In genomic region chr2:148926291-148926961, GRCh38 we compare ENCODE assay signal across 8 cellular contexts. TPM values are rescaled to one million over a fixed set of nuclear protein-coding genes. Genes with fewer than 3 reads are reported as not detected.
A peak's percentile ranks its signal among the peaks of the same experiment; 100 is the strongest.
DNase-seq lines count a peak whose midpoint lies in the region; FAIRE-seq and TF ChIP-seq lines count a peak whose summit lies in the region.

No MANE protein-coding gene starts in this region.

- no peak overlapping the region for H2BK12ac ChIP-seq in H9 (ENCODE audit: insufficient read length, low read depth, low read length)

- DNase-seq in GM12891 (ENCODE audit: insufficient read length, low spot score) (peak; percentile 39), H9 (peak; percentile 71), MM.1S (peak; percentile 65), epithelial cell of esophagus (ENCODE audit: low read depth) (peak; percentile 36), nephron progenitor cell (peak; percentile 56), type B pancreatic cell (ENCODE audit: extremely low spot score, unreplicated experiment) (no peak), NCI-H2196 treated with DMSO at 0.1 percent for 48 hours (lab: John Stamatoyannopoulos, UW; ENCODE audit: unreplicated experiment) (no peak)
- peak; percentile 66 for DNase-seq in activated CD4-positive, alpha-beta memory T cell treated with anti-CD3 and anti-CD28 coated beads, Interleukin-2, amount 10 ng/mL, durations not matched to agents 7 days and 5 days

- no peak overlapping the region for H4K8ac ChIP-seq in H9 (replicated peaks; ENCODE audit: insufficient read length, low read depth, low read length)

- no peak overlapping the region for H3K18ac ChIP-seq in H9 (ENCODE audit: insufficient read length, low read depth, low read length)

- H2AFZ ChIP-seq in H9 (ENCODE audit: low read length) = no peak overlapping the region
- H2AFZ ChIP-seq in MM.1S (ENCODE audit: low read length) = peak overlapping the region; percentile 73

- H3K4ac ChIP-seq in H9 (ENCODE audit: low read depth, low read length) = no peak overlapping the region

- no peak for FAIRE-seq in GM12891 (lab: Jason Lieb, UNC)

- H2BK120ac ChIP-seq in H9 (ENCODE audit: low read depth, low read length, poor library complexity, severe bottlenecking) = no peak overlapping the region

- no peak overlapping the region for H4K91ac ChIP-seq in H9 (ENCODE audit: insufficient read length, low read depth, low read length)

- no peak for TF ChIP-seq POLR2A in GM12891 (IDR thresholded peaks at IDR 0.05; ENCODE audit: low read depth, low read length)

- peak overlapping the region; percentile 85 to 93 (median 85) for H3K27ac Mint-ChIP-seq in H9
- peak overlapping the region; percentile 92 for H3K27ac Mint-ChIP-seq in activated CD4-positive, alpha-beta memory T cell treated with anti-CD3 and anti-CD28 coated beads, Interleukin-2, amount 10 ng/mL, durations not matched to agents 7 days and 5 days
- peak overlapping the region; percentile 71 for H3K27ac Mint-ChIP-seq in nephron progenitor cell
- H3K27ac Mint-ChIP-seq in type B pancreatic cell = peak overlapping the region; percentile 71

- POLR2A ChIA-PET in activated CD4-positive, alpha-beta memory T cell treated with anti-CD3 and anti-CD28 coated beads, Interleukin-2, amount 10 ng/mL, durations not matched to agents 7 days and 5 days (lab: Charles Lee) = interaction anchor here (0.9 to 1.7 kb wide), 7 partner anchors 9 to 416 kb away, joined by 3 to 9 read pairs (median 4); no protein-coding TSS in a partner anchor

- H2BK15ac ChIP-seq in H9 (ENCODE audit: low read depth, low read length) = no peak overlapping the region

- no peak overlapping the region for H3T11ph ChIP-seq in H9 (ENCODE audit: low read length)

- no peaks in the 10 kb centered on the region for H3K9me3 Mint-ChIP-seq in H9
- no peaks in the 10 kb centered on the region for H3K9me3 Mint-ChIP-seq in activated CD4-positive, alpha-beta memory T cell treated with anti-CD3 and anti-CD28 coated beads, Interleukin-2, amount 10 ng/mL, durations not matched to agents 7 days and 5 days
- H3K9me3 Mint-ChIP-seq in nephron progenitor cell = no peaks in the 10 kb centered on the region
- H3K9me3 Mint-ChIP-seq in type B pancreatic cell = no peaks in the 10 kb centered on the region

- no CpG with 5 or more reads among the region's 33 CpGs for WGBS in H9 (ENCODE audit: extremely low coverage, insufficient read length, low lambda C conversion rate)

- no peaks in the 10 kb centered on the region for H3K79me1 ChIP-seq in H9 (ENCODE audit: insufficient read depth, low read depth, low read length, poor library complexity, severe bottlenecking)

- no peaks in the 10 kb centered on the region for H3K23me2 ChIP-seq in H9 (ENCODE audit: insufficient read length, low read depth, low read length, poor library complexity, severe bottlenecking)

- H3K4me3 ChIP-seq in MM.1S (ENCODE audit: low read length) (peak overlapping the region; percentile 47), epithelial cell of esophagus (ENCODE audit: low read length) (no peak overlapping the region)

- H3K14ac ChIP-seq in H9 (ENCODE audit: insufficient read depth, low read length) = no peak overlapping the region

- CTCF ChIA-PET in activated CD4-positive, alpha-beta memory T cell treated with anti-CD3 and anti-CD28 coated beads, Interleukin-2, amount 10 ng/mL, durations not matched to agents 7 days and 5 days (lab: Charles Lee) = interaction anchor here (0.6 to 2.2 kb wide), 13 partner anchors 9 to 822 kb away, joined by 3 to 12 read pairs (median 4); no protein-coding TSS in a partner anchor

- H3K27me3 Mint-ChIP-seq in H9 (ENCODE audit: low read depth) (no peaks in the 10 kb centered on the region), nephron progenitor cell (ENCODE audit: low read depth, poor library complexity) (no peaks in the 10 kb centered on the region), type B pancreatic cell (no peaks in the 10 kb centered on the region)
- no peaks in the 10 kb centered on the region for H3K27me3 Mint-ChIP-seq in activated CD4-positive, alpha-beta memory T cell treated with anti-CD3 and anti-CD28 coated beads, Interleukin-2, amount 10 ng/mL, durations not matched to agents 7 days and 5 days

- H4K5ac ChIP-seq in H9 (ENCODE audit: insufficient read length, low read depth, low read length) = no peak overlapping the region

- H3K4me3 Mint-ChIP-seq in H9 = peak overlapping the region in 1 of 2 experiments; percentile 27; a peak in 1 of 5 replicates
- H3K4me3 Mint-ChIP-seq in activated CD4-positive, alpha-beta memory T cell treated with anti-CD3 and anti-CD28 coated beads, Interleukin-2, amount 10 ng/mL, durations not matched to agents 7 days and 5 days = peak overlapping the region; percentile 82
- H3K4me3 Mint-ChIP-seq in nephron progenitor cell = peak overlapping the region; percentile 58
- peak overlapping the region; percentile 60 for H3K4me3 Mint-ChIP-seq in type B pancreatic cell

- H3K36me3 Mint-ChIP-seq in H9 (ENCODE audit: insufficient read depth in 1 of 3, low read depth in 3 of 3) (peaks cover 11 to 23% (median 13%) of the 10 kb centered on the region in 3 experiments), nephron progenitor cell (ENCODE audit: low read depth) (peaks cover 7% of the 10 kb centered on the region), type B pancreatic cell (peaks cover 10% of the 10 kb centered on the region)
- peaks cover 23% of the 10 kb centered on the region for H3K36me3 Mint-ChIP-seq in activated CD4-positive, alpha-beta memory T cell treated with anti-CD3 and anti-CD28 coated beads, Interleukin-2, amount 10 ng/mL, durations not matched to agents 7 days and 5 days (ENCODE audit: low read depth)

- no peak overlapping the region for H3K27ac ChIP-seq in H9 (ENCODE audit: insufficient read length, low read depth, low read length)
- H3K27ac ChIP-seq in MM.1S (ENCODE audit: low read length) = no peak overlapping the region

- H3K27me3 ChIP-seq in H9 (ENCODE audit: insufficient read depth, low read length) (no peaks in the 10 kb centered on the region), MM.1S (replicated peaks; ENCODE audit: insufficient read depth, low read length) (no peaks in the 10 kb centered on the region)

- H3F3A ChIP-seq in MM.1S (ENCODE audit: insufficient read depth, low read length) = no peaks in the 10 kb centered on the region

- TF ChIP-seq CTCF in H9 (conservative IDR thresholded peaks at IDR 0.05) = peak; percentile 84
- peak; percentile 85 for TF ChIP-seq CTCF in MM.1S (IDR thresholded peaks at IDR 0.05; ENCODE audit: low read length)
- peak; percentile 71 for TF ChIP-seq CTCF in epithelial cell of esophagus (IDR thresholded peaks at IDR 0.05; ENCODE audit: insufficient read depth, low read depth, low read length, missing control alignments)
- peak; percentile 63 for TF ChIP-seq CTCF in nephron progenitor cell (IDR thresholded peaks at IDR 0.05)
- TF ChIP-seq CTCF in type B pancreatic cell (conservative IDR thresholded peaks at IDR 0.05) = peak; percentile 79

- H3K4me1 Mint-ChIP-seq in H9 (peaks cover 51 to 61% of the 10 kb centered on the region in 2 experiments), nephron progenitor cell (peaks cover 55% of the 10 kb centered on the region), type B pancreatic cell (ENCODE audit: unreplicated experiment) (peaks cover 46% of the 10 kb centered on the region)
- peaks cover 35% of the 10 kb centered on the region for H3K4me1 Mint-ChIP-seq in activated CD4-positive, alpha-beta memory T cell treated with anti-CD3 and anti-CD28 coated beads, Interleukin-2, amount 10 ng/mL, durations not matched to agents 7 days and 5 days

- H3K79me2 ChIP-seq in H9 (ENCODE audit: insufficient read depth, low read length) (no peaks in the 10 kb centered on the region), MM.1S (ENCODE audit: low read length) (no peaks in the 10 kb centered on the region)

- no peak overlapping the region for H2BK5ac ChIP-seq in H9 (ENCODE audit: insufficient read length, low read length)

- H3K4me2 ChIP-seq in H9 (ENCODE audit: insufficient read depth, insufficient read length, low read length) (no peak overlapping the region), MM.1S (ENCODE audit: low read depth, low read length) (peak overlapping the region; percentile 69)

- H3K4me1 ChIP-seq in H9 (ENCODE audit: insufficient read depth, low read length) = peaks cover 8% of the 10 kb centered on the region; the same call in 1 of the 2 replicates
- no peaks in the 10 kb centered on the region for H3K4me1 ChIP-seq in MM.1S (ENCODE audit: low read length)

- H3K9ac ChIP-seq in H9 (ENCODE audit: extremely low read depth, insufficient read length, low read length) = no peak overlapping the region
- H3K9ac ChIP-seq in MM.1S (ENCODE audit: low read length) = peak overlapping the region; percentile 10; the same call in 1 of the 2 replicates

- H2BK20ac ChIP-seq in H9 (ENCODE audit: low read depth, low read length, poor library complexity, severe bottlenecking) = no peak overlapping the region

- H4K20me1 ChIP-seq in H9 (ENCODE audit: control insufficient read depth, insufficient read depth, insufficient read length) (no peaks in the 10 kb centered on the region), MM.1S (ENCODE audit: insufficient read depth, low read length) (no peaks in the 10 kb centered on the region)

- no peak overlapping the region for H3K23ac ChIP-seq in H9 (ENCODE audit: insufficient read length, low read depth, low read length)

- H2AK5ac ChIP-seq in H9 (ENCODE audit: insufficient read length, low read length) = no peak overlapping the region

- H3K36me3 ChIP-seq in MM.1S (replicated peaks; ENCODE audit: insufficient read depth, low read length) = no peaks in the 10 kb centered on the region

- no peaks in the 10 kb centered on the region for H3K9me2 ChIP-seq in MM.1S (replicated peaks; ENCODE audit: insufficient read depth, low read length)

- no peaks in the 10 kb centered on the region for H3K9me3 ChIP-seq in H9 (ENCODE audit: control insufficient read depth, low read depth, low read length)
- no peaks in the 10 kb centered on the region for H3K9me3 ChIP-seq in MM.1S (replicated peaks; ENCODE audit: insufficient read depth, low read length)

- no peak overlapping the region for H3K56ac ChIP-seq in H9 (ENCODE audit: insufficient read length, low read depth, low read length)

TF ChIP-seq in GM12891, 5 proteins besides CTCF, POLR2A, EP300 and RAD21:
- TF ChIP-seq TAF1 (IDR thresholded peaks at IDR 0.05; ENCODE audit: low read depth, low read length) = no peak
- TF ChIP-seq POLR2AphosphoS5 (IDR thresholded peaks at IDR 0.05; ENCODE audit: low read depth, low read length) = no peak
- no peak for TF ChIP-seq POU2F2 (IDR thresholded peaks at IDR 0.05; ENCODE audit: low read depth, low read length)
- no peak for TF ChIP-seq SPI1 (IDR thresholded peaks at IDR 0.05; ENCODE audit: low read depth, low read length)
- no peak for TF ChIP-seq PAX5 (IDR thresholded peaks at IDR 0.05; ENCODE audit: insufficient read depth, low read length, severe bottlenecking)

RNA-seq across cellular contexts. Expression of gene KIF5C, which starts 51.4 kb away (rescaled TPM):
- polyA plus RNA-seq in GM12891 (2012; ENCODE audit: low read depth, missing spikeins) = 0.17 TPM
- total RNA-seq in H9 (2021) (52.9 TPM in 2 replicates), type B pancreatic cell (ENCODE audit: low replicate concordance) (20.4 and 38.9 TPM in 2 replicates)
- total RNA-seq in activated CD4-positive, alpha-beta memory T cell treated with anti-CD3 and anti-CD28 coated beads, Interleukin-2, amount 10 ng/mL, durations not matched to agents 7 days and 5 days = 10 to 100 TPM; 14.7 to 21.7 TPM

Comparison
In these comparisons a context has a peak if more than half of its experiments do, and no peak if none do; other contexts are left out.
1. DNase-seq: peak in GM12891 (single experiment), H9 (single experiment), MM.1S (single experiment), activated CD4-positive, alpha-beta memory T cell treated with anti-CD3 and anti-CD28 coated beads, Interleukin-2, amount 10 ng/mL, durations not matched to agents 7 days and 5 days (single experiment), epithelial cell of esophagus (single experiment) and nephron progenitor cell (single experiment); none in type B pancreatic cell (single experiment) and NCI-H2196 treated with DMSO at 0.1 percent for 48 hours (single experiment).
2. Peak in every context shown above with its lines, with median percentiles within 50 percentile points of each other: H3K27ac Mint-ChIP-seq and CTCF ChIP-seq.